ENCODE assay signal across 2 cellular contexts in genomic region chr1:161223805-161224694, GRCh38.
TF ChIP-seq lines count a peak whose summit lies in the region.

No MANE protein-coding gene starts in this region.

TF ChIP-seq in K562, 482 proteins besides CTCF, POLR2A, EP300 and RAD21:
- TF ChIP-seq SAP30 (IDR thresholded peaks at IDR 0.05; ENCODE audit: borderline replicate concordance, insufficient read depth, low read depth, low read length, poor library complexity, severe bottlenecking) = no peak
- TF ChIP-seq FOSL1 (tag; conservative IDR thresholded peaks at IDR 0.05) = 0 out of 2 replicates have a peak, but pooled peaks have one; percentile 21
- TF ChIP-seq ZZZ3 (IDR thresholded peaks at IDR 0.05) = no peak
- no peak for TF ChIP-seq MAFF (IDR thresholded peaks at IDR 0.05; ENCODE audit: low read length)
- TF ChIP-seq CEBPG (CRISPR knock-in tag; IDR thresholded peaks at IDR 0.05) = no peak
- peak in 1 of 2 experiments; percentile 83; a peak in 2 of 4 replicates for TF ChIP-seq CEBPG (tag; conservative IDR thresholded peaks at IDR 0.05 in 1 of 2, IDR thresholded peaks at IDR 0.05 in 1 of 2)
- no peak for TF ChIP-seq BCL6 (CRISPR knock-in tag; IDR thresholded peaks at IDR 0.05)
- no peak for TF ChIP-seq U2AF2 (optimal IDR thresholded peaks at IDR 0.05; ENCODE audit: low read depth, low read length)
- TF ChIP-seq KDM1A (IDR thresholded peaks at IDR 0.05) = peak in 1 of 2 experiments; percentile 72; a peak in 2 of 4 replicates
TF ChIP-seq in K562: peak in this region for 3.

TF ChIP-seq in liver, 16 proteins besides CTCF, POLR2A, EP300 and RAD21:
- peak in 1 of 2 donors; percentile 57 for TF ChIP-seq EGR1 (IDR thresholded peaks at IDR 0.05; ENCODE audit: low read depth in 2 of 2)
- peak; percentile 97 for TF ChIP-seq ATF3 (IDR thresholded peaks at IDR 0.05)
- TF ChIP-seq, protein P1, sequence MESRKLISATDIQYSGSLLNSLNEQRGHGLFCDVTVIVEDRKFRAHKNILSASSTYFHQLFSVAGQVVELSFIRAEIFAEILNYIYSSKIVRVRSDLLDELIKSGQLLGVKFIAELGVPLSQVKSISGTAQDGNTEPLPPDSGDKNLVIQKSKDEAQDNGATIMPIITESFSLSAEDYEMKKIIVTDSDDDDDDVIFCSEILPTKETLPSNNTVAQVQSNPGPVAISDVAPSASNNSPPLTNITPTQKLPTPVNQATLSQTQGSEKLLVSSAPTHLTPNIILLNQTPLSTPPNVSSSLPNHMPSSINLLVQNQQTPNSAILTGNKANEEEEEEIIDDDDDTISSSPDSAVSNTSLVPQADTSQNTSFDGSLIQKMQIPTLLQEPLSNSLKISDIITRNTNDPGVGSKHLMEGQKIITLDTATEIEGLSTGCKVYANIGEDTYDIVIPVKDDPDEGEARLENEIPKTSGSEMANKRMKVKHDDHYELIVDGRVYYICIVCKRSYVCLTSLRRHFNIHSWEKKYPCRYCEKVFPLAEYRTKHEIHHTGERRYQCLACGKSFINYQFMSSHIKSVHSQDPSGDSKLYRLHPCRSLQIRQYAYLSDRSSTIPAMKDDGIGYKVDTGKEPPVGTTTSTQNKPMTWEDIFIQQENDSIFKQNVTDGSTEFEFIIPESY (IDR thresholded peaks at IDR 0.05) = peak; percentile 73
- TF ChIP-seq, protein P2, sequence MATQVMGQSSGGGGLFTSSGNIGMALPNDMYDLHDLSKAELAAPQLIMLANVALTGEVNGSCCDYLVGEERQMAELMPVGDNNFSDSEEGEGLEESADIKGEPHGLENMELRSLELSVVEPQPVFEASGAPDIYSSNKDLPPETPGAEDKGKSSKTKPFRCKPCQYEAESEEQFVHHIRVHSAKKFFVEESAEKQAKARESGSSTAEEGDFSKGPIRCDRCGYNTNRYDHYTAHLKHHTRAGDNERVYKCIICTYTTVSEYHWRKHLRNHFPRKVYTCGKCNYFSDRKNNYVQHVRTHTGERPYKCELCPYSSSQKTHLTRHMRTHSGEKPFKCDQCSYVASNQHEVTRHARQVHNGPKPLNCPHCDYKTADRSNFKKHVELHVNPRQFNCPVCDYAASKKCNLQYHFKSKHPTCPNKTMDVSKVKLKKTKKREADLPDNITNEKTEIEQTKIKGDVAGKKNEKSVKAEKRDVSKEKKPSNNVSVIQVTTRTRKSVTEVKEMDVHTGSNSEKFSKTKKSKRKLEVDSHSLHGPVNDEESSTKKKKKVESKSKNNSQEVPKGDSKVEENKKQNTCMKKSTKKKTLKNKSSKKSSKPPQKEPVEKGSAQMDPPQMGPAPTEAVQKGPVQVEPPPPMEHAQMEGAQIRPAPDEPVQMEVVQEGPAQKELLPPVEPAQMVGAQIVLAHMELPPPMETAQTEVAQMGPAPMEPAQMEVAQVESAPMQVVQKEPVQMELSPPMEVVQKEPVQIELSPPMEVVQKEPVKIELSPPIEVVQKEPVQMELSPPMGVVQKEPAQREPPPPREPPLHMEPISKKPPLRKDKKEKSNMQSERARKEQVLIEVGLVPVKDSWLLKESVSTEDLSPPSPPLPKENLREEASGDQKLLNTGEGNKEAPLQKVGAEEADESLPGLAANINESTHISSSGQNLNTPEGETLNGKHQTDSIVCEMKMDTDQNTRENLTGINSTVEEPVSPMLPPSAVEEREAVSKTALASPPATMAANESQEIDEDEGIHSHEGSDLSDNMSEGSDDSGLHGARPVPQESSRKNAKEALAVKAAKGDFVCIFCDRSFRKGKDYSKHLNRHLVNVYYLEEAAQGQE (IDR thresholded peaks at IDR 0.05) = peak; percentile 77
- TF ChIP-seq JUND (IDR thresholded peaks at IDR 0.05) = peak; percentile 81 to 94
- peak in 1 of 2 donors; percentile 78 for TF ChIP-seq GABPA (IDR thresholded peaks at IDR 0.05 in 1 of 2, conservative IDR thresholded peaks at IDR 0.05 in 1 of 2)
- TF ChIP-seq FOXA1 (IDR thresholded peaks at IDR 0.05) = peak; percentile 59
- TF ChIP-seq RXRA (IDR thresholded peaks at IDR 0.05) = peak; percentile 97 to 99
- TF ChIP-seq FOXA2 (IDR thresholded peaks at IDR 0.05) = peak; percentile 69
- peak; percentile 33 for TF ChIP-seq HNF4G (IDR thresholded peaks at IDR 0.05)
- peak; percentile 85 for TF ChIP-seq YY1 (IDR thresholded peaks at IDR 0.05)
- TF ChIP-seq SP1 (IDR thresholded peaks at IDR 0.05) = peak; percentile 99
- TF ChIP-seq, protein P3, sequence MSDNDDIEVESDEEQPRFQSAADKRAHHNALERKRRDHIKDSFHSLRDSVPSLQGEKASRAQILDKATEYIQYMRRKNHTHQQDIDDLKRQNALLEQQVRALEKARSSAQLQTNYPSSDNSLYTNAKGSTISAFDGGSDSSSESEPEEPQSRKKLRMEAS (IDR thresholded peaks at IDR 0.05) = peak; percentile 70
- no peak for TF ChIP-seq TAF1 (conservative IDR thresholded peaks at IDR 0.05)
- peak; percentile 80 to 92 for TF ChIP-seq HNF4A (conservative IDR thresholded peaks at IDR 0.05)
- peak; percentile 60 for TF ChIP-seq NR2F2 (IDR thresholded peaks at IDR 0.05)
TF ChIP-seq in liver: peak in this region for 15.
